Comparison of ENCODE assay signal across 15 cellular contexts in genomic region chr6:57307850-57308249, GRCh38. TPM values are rescaled to one million over a fixed set of nuclear protein-coding genes. Genes with fewer than 3 reads are reported as not detected.
A peak's percentile ranks its signal among the peaks of the same experiment; 100 is the strongest.
DNase-seq lines count a peak whose midpoint lies in the region; ATAC-seq and TF ChIP-seq lines count a peak whose summit lies in the region.
"Had no signal": no experiment of that assay in that cellular context is flagged by ENCODE, and none has a peak within 500 bp of the region (broad histone marks: within the 10 kb centered on the region; RNA-seq: fewer than 3 reads in every experiment).

No MANE protein-coding gene starts in this region.

- no peak for DNase-seq in SK-N-SH
- no peak for DNase-seq in chondrocyte (ENCODE audit: low spot score)
- peak; percentile 63 for DNase-seq in osteoblast (ENCODE audit: insufficient read length, low spot score, missing footprints)
- no peak for DNase-seq in hippocampal formation (lab: John Stamatoyannopoulos, UW)
- no peak for DNase-seq in activated CD4-positive, alpha-beta T cell treated with anti-CD3 and anti-CD28 coated beads for 4 hours
- no peak for DNase-seq in MG63
- DNase-seq in psoas muscle = no peak
- DNase-seq: AML-193; Caco-2; CD8-positive, alpha-beta memory T cell; DND-41 had no signal

- ATAC-seq in SK-N-SH treated with all-trans-retinoic acid at 6 μM for 48 hours (no peak), psoas muscle (no peak)
- ATAC-seq: HCT116 had no signal

- H3K27ac ChIP-seq in SK-N-SH (ENCODE audit: low read depth in 2 of 2, low read length in 1 of 2) = peak overlapping the region in 1 of 2 experiments; percentile 91; a peak in 1 of 4 replicates
- H3K27ac ChIP-seq in osteoblast (ENCODE audit: low read depth, low read length) = peak overlapping the region; percentile 71
- no peak overlapping the region for H3K27ac ChIP-seq in psoas muscle
- H3K27ac ChIP-seq: 22Rv1, BLaER1 had no signal

- no peaks in the 10 kb centered on the region for H3K27me3 Mint-ChIP-seq in chondrocyte (ENCODE audit: low read depth)

- peaks cover 37% of the 10 kb centered on the region for H3K4me1 Mint-ChIP-seq in chondrocyte (ENCODE audit: low read depth)
- H3K4me1 Mint-ChIP-seq: CD8-positive, alpha-beta memory T cell had no signal

- H3K4me2 ChIP-seq in SK-N-SH (no peak overlapping the region), osteoblast (ENCODE audit: insufficient read depth, low read length) (no peak overlapping the region)
- H3K4me2 ChIP-seq: BLaER1 had no signal

- peak overlapping the region; percentile 41 for H3K27ac Mint-ChIP-seq in chondrocyte (ENCODE audit: unreplicated experiment)
- H3K27ac Mint-ChIP-seq: CD8-positive, alpha-beta memory T cell had no signal

- H3K27me3 ChIP-seq in SK-N-SH (ENCODE audit: insufficient read depth) (no peaks in the 10 kb centered on the region), osteoblast (ENCODE audit: insufficient read depth, low read length) (no peaks in the 10 kb centered on the region), MG63 (no peaks in the 10 kb centered on the region), psoas muscle (ENCODE audit: insufficient read depth in 3 of 3, low read length in 2 of 3) (no peaks in the 10 kb centered on the region)
- H3K27me3 ChIP-seq: BLaER1 had no signal

- intact Hi-C loops in psoas muscle (cut with DNase I) = no loop called here

- peaks cover 23% of the 10 kb centered on the region for H3F3A ChIP-seq in SK-N-SH (replicated peaks; ENCODE audit: insufficient read depth)

- H4K20me1 ChIP-seq in SK-N-SH (ENCODE audit: insufficient read depth) (no peaks in the 10 kb centered on the region), osteoblast (ENCODE audit: insufficient read depth, low read length) (no peaks in the 10 kb centered on the region)
- H4K20me1 ChIP-seq: BLaER1 had no signal

- no peak for TF ChIP-seq RAD21 in SK-N-SH (IDR thresholded peaks at IDR 0.05; ENCODE audit: low read length)

- peaks cover 3 to 37% of the 10 kb centered on the region in 2 experiments for H3K4me1 ChIP-seq in SK-N-SH (ENCODE audit: control insufficient read depth in 1 of 2, insufficient read depth in 2 of 2, low read depth in 1 of 2, low read length in 1 of 2)
- peaks cover 43% of the 10 kb centered on the region for H3K4me1 ChIP-seq in osteoblast (ENCODE audit: insufficient read depth, low read length)
- no peaks in the 10 kb centered on the region for H3K4me1 ChIP-seq in psoas muscle
- H3K4me1 ChIP-seq: BLaER1, Caco-2 had no signal

- TF ChIP-seq CTCF in SK-N-SH (IDR thresholded peaks at IDR 0.05) (no peak), chondrocyte (IDR thresholded peaks at IDR 0.05) (no peak), osteoblast (IDR thresholded peaks at IDR 0.05; ENCODE audit: extremely low read depth, low read depth, low read length) (no peak), psoas muscle (IDR thresholded peaks at IDR 0.05) (no peak)

- no peak overlapping the region for H3K4me3 Mint-ChIP-seq in chondrocyte (ENCODE audit: unreplicated experiment)
- H3K4me3 Mint-ChIP-seq: CD8-positive, alpha-beta memory T cell had no signal

- CTCF ChIA-PET in SK-N-SH (lab: Yijun Ruan, JAX) = no interaction called here

- peaks cover 4% of the 10 kb centered on the region for H3K9me3 Mint-ChIP-seq in chondrocyte (ENCODE audit: low read depth)
- H3K9me3 Mint-ChIP-seq: CD8-positive, alpha-beta memory T cell had no signal

- POLR2A ChIA-PET in SK-N-SH (lab: Yijun Ruan, JAX) = no interaction called here

- TF ChIP-seq EP300 in SK-N-SH (IDR thresholded peaks at IDR 0.05; ENCODE audit: borderline replicate concordance in 1 of 2, low read depth in 1 of 2, low read length in 1 of 2) = 0 out of 4 replicates have a peak, but pooled peaks of 1 of the 2 experiments have one; percentile 19

- H3K4me3 ChIP-seq in SK-N-SH (ENCODE audit: low read depth in 2 of 2, low read length in 1 of 2) = no peak overlapping the region
- H3K4me3 ChIP-seq in osteoblast (ENCODE audit: insufficient read depth, low read length) = no peak overlapping the region
- no peak overlapping the region for H3K4me3 ChIP-seq in MG63
- H3K4me3 ChIP-seq in psoas muscle = no peak overlapping the region
- H3K4me3 ChIP-seq: BLaER1 had no signal

- 28% methylated on average over 1 of the region's 1 CpG for WGBS in SK-N-SH (ENCODE audit: low lambda C conversion rate)
- 82 to 94% (median 83%) methylated on average over 1 of the region's 1 CpG for WGBS in psoas muscle, 3 donors

- H3K36me3 ChIP-seq in SK-N-SH (replicated peaks in 1 of 2; ENCODE audit: control insufficient read depth in 1 of 2, insufficient read depth in 2 of 2, low read length in 1 of 2) = no peaks in the 10 kb centered on the region
- H3K36me3 ChIP-seq in osteoblast (ENCODE audit: insufficient read depth, low read length) = no peaks in the 10 kb centered on the region
- H3K36me3 ChIP-seq in MG63 = no peaks in the 10 kb centered on the region
- H3K36me3 ChIP-seq in psoas muscle (ENCODE audit: insufficient read depth in 1 of 2, low read depth in 1 of 2) = no peaks in the 10 kb centered on the region
- H3K36me3 ChIP-seq: BLaER1 had no signal

- H3K9me3 ChIP-seq in SK-N-SH (no peaks in the 10 kb centered on the region), osteoblast (ENCODE audit: low read depth, low read length) (no peaks in the 10 kb centered on the region), MG63 (no peaks in the 10 kb centered on the region), psoas muscle (no peaks in the 10 kb centered on the region)
- H3K9me3 ChIP-seq: Caco-2 had no signal

- no peaks in the 10 kb centered on the region for H3K9me2 ChIP-seq in SK-N-SH

- H2AFZ ChIP-seq in SK-N-SH (ENCODE audit: low read depth) = peak overlapping the region; percentile 57; the same call in 1 of the 2 replicates
- H2AFZ ChIP-seq in osteoblast (ENCODE audit: low read length) = no peak overlapping the region

- H3K36me3 Mint-ChIP-seq in chondrocyte (ENCODE audit: low read depth) = peaks cover 4% of the 10 kb centered on the region
- H3K36me3 Mint-ChIP-seq: CD8-positive, alpha-beta memory T cell had no signal

- H3K9ac ChIP-seq in SK-N-SH = no peak overlapping the region; the same call in 1 of the 2 replicates
- H3K9ac ChIP-seq: BLaER1 had no signal

- H3K79me2 ChIP-seq in SK-N-SH (ENCODE audit: insufficient read depth) = no peaks in the 10 kb centered on the region
- no peaks in the 10 kb centered on the region for H3K79me2 ChIP-seq in osteoblast (ENCODE audit: insufficient read depth, low read length)

TF ChIP-seq in SK-N-SH, 30 proteins besides CTCF, POLR2A, EP300 and RAD21 (continues in another document):
- TF ChIP-seq JUND (IDR thresholded peaks at IDR 0.05) (0 out of 2 replicates have a peak, but pooled peaks have one; percentile 15), RCOR1 (IDR thresholded peaks at IDR 0.05; ENCODE audit: low read length) (no peak), NFIC (IDR thresholded peaks at IDR 0.05; ENCODE audit: borderline replicate concordance) (no peak), ELF1 (IDR thresholded peaks at IDR 0.05) (no peak), ZBTB33 (IDR thresholded peaks at IDR 0.05; ENCODE audit: borderline replicate concordance, low read depth) (no peak)

TF ChIP-seq in SK-N-SH treated with all-trans-retinoic acid at 6 μM for 48 hours, 23 proteins besides CTCF, POLR2A, EP300 and RAD21:
- TF ChIP-seq OSR1 (CRISPR knock-in tag; IDR thresholded peaks at IDR 0.05) (no peak), ZNF70 (CRISPR knock-in tag; IDR thresholded peaks at IDR 0.05) (no peak)

RNA-seq across cellular contexts. Expression of gene PRIM2, which starts 9.6 kb away (rescaled TPM):
- polyA plus RNA-seq in SK-N-SH (2012; rRNA removed) = 14.1 and 19.9 TPM in 2 replicates
- polyA plus RNA-seq in SK-N-SH (2012; cell fraction: cytosol; rRNA removed) = 23.8 and 27.2 TPM in 2 replicates
- 7.4 and 19.3 TPM in 2 replicates for polyA plus RNA-seq in SK-N-SH (2012; cell fraction: nucleus; rRNA removed)
- total RNA-seq in chondrocyte = 10.8 to 19.1 TPM (median 11.6 TPM) in 3 replicates
- total RNA-seq in osteoblast = 30.0 and 35.1 TPM in 2 replicates
- 49.1 and 60.0 TPM in 2 replicates for total RNA-seq in MG63 (2014; rRNA removed; shearing (Covaris generic); ENCODE audit: low replicate concordance)
- 1 to 10 TPM; 1.7 to 3.3 (median 2.2) TPM for total RNA-seq in psoas muscle
- polyA plus RNA-seq in psoas muscle = 1 to 10 TPM; 2.3 to 5.9 (median 5.8) TPM
